ENCODE assay signal across 2 cellular contexts in the genomic region with DNA sequence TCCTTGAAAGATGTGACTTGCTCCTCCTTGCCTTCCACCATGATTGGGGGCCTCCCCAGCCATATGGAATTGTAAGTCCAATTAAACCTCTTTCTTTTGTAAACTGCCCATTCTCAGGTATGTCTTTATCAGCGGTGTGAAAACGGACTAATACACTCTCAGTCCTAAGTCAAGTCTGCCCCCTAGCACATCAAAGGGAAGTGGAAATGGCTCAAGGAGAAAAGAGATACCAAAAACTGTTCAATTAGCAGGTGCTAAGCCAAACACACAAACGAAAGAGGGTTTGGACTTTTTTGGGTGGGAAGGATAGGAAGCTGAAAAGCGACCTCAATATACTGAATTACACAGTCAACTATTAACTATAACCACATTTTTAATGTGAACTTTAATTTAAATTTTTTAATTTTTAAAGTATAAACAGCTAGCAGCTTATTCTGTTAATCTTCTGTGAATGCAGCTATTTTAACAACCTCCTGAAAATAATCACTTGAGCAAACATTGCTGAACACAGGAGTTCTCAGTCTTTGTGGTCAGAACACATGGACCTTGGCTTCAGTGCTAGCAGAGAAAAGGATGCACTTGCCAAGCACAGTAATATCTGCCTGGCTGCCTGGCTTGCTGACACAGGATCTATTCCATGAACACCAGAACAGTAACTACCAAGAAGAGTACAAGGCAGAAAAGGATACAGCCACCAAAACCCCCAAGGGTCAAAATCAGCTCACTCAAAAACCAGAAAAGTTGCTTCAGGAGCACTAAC.
A peak's percentile ranks its signal among the peaks of the same experiment; 100 is the strongest.
TF ChIP-seq lines count a peak whose summit lies in the region.

No MANE protein-coding gene starts in this region.

TF ChIP-seq in IMR-90, 13 proteins besides CTCF, POLR2A, EP300 and RAD21:
- TF ChIP-seq CEBPB (IDR thresholded peaks at IDR 0.05; ENCODE audit: low read depth, low read length) (no peak), MAFK (IDR thresholded peaks at IDR 0.05; ENCODE audit: low read depth, low read length) (no peak), SMC3 (IDR thresholded peaks at IDR 0.05; ENCODE audit: low read depth, low read length) (no peak), USF2 (IDR thresholded peaks at IDR 0.05; ENCODE audit: low read depth, low read length) (no peak), ELK1 (IDR thresholded peaks at IDR 0.05; ENCODE audit: borderline replicate concordance, low read depth, low read length) (no peak), RFX5 (IDR thresholded peaks at IDR 0.05; ENCODE audit: low read depth, low read length) (no peak)

TF ChIP-seq in HepG2, 621 proteins besides CTCF, POLR2A, EP300 and RAD21:
- TF ChIP-seq FOXA3 (CRISPR knock-in tag; IDR thresholded peaks at IDR 0.05), result peak; percentile 39; the same call in 1 of the 2 replicates
- TF ChIP-seq HDAC1 (CRISPR knock-in tag; IDR thresholded peaks at IDR 0.05), result peak; percentile 50; the same call in 1 of the 2 replicates
- TF ChIP-seq, protein P1, sequence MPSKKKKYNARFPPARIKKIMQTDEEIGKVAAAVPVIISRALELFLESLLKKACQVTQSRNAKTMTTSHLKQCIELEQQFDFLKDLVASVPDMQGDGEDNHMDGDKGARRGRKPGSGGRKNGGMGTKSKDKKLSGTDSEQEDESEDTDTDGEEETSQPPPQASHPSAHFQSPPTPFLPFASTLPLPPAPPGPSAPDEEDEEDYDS (CRISPR knock-in tag; IDR thresholded peaks at IDR 0.05), result 0 out of 2 replicates have a peak, but pooled peaks have one; percentile 2
- peak; percentile 28; the same call in 1 of the 2 replicates for TF ChIP-seq HNF4G (IDR thresholded peaks at IDR 0.05; ENCODE audit: borderline replicate concordance, low read depth, low read length)
- no peak for TF ChIP-seq HNF4G (CRISPR knock-in tag; IDR thresholded peaks at IDR 0.05; ENCODE audit: borderline replicate concordance, low read depth)
- TF ChIP-seq, protein P2, sequence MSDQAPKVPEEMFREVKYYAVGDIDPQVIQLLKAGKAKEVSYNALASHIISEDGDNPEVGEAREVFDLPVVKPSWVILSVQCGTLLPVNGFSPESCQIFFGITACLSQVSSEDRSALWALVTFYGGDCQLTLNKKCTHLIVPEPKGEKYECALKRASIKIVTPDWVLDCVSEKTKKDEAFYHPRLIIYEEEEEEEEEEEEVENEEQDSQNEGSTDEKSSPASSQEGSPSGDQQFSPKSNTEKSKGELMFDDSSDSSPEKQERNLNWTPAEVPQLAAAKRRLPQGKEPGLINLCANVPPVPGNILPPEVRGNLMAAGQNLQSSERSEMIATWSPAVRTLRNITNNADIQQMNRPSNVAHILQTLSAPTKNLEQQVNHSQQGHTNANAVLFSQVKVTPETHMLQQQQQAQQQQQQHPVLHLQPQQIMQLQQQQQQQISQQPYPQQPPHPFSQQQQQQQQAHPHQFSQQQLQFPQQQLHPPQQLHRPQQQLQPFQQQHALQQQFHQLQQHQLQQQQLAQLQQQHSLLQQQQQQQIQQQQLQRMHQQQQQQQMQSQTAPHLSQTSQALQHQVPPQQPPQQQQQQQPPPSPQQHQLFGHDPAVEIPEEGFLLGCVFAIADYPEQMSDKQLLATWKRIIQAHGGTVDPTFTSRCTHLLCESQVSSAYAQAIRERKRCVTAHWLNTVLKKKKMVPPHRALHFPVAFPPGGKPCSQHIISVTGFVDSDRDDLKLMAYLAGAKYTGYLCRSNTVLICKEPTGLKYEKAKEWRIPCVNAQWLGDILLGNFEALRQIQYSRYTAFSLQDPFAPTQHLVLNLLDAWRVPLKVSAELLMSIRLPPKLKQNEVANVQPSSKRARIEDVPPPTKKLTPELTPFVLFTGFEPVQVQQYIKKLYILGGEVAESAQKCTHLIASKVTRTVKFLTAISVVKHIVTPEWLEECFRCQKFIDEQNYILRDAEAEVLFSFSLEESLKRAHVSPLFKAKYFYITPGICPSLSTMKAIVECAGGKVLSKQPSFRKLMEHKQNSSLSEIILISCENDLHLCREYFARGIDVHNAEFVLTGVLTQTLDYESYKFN (CRISPR knock-in tag; conservative IDR thresholded peaks at IDR 0.05), result peak; percentile 67
- no peak for TF ChIP-seq REXO4 (CRISPR knock-in tag; IDR thresholded peaks at IDR 0.05; ENCODE audit: borderline replicate concordance)
- peak; percentile 47 for TF ChIP-seq SAP130 (CRISPR knock-in tag; IDR thresholded peaks at IDR 0.05; ENCODE audit: low read depth)
- TF ChIP-seq TCF7 (IDR thresholded peaks at IDR 0.05; ENCODE audit: low read depth), result peak; percentile 45; the same call in 1 of the 2 replicates
- peak; percentile 44; the same call in 1 of the 2 replicates for TF ChIP-seq HDAC2 (CRISPR knock-in tag; IDR thresholded peaks at IDR 0.05)
- TF ChIP-seq MED1 (CRISPR knock-in tag; IDR thresholded peaks at IDR 0.05), result 0 out of 2 replicates have a peak, but pooled peaks have one; percentile 11
- TF ChIP-seq MIXL1 (CRISPR knock-in tag; IDR thresholded peaks at IDR 0.05), result 0 out of 2 replicates have a peak, but pooled peaks have one; percentile 31
- TF ChIP-seq DPF2 (CRISPR knock-in tag; IDR thresholded peaks at IDR 0.05; ENCODE audit: borderline replicate concordance, low read depth), result 0 out of 2 replicates have a peak, but pooled peaks have one; percentile 50
- peak; percentile 23; the same call in 1 of the 2 replicates for TF ChIP-seq SOX5 (CRISPR knock-in tag; IDR thresholded peaks at IDR 0.05; ENCODE audit: borderline replicate concordance)
- TF ChIP-seq, protein P3, sequence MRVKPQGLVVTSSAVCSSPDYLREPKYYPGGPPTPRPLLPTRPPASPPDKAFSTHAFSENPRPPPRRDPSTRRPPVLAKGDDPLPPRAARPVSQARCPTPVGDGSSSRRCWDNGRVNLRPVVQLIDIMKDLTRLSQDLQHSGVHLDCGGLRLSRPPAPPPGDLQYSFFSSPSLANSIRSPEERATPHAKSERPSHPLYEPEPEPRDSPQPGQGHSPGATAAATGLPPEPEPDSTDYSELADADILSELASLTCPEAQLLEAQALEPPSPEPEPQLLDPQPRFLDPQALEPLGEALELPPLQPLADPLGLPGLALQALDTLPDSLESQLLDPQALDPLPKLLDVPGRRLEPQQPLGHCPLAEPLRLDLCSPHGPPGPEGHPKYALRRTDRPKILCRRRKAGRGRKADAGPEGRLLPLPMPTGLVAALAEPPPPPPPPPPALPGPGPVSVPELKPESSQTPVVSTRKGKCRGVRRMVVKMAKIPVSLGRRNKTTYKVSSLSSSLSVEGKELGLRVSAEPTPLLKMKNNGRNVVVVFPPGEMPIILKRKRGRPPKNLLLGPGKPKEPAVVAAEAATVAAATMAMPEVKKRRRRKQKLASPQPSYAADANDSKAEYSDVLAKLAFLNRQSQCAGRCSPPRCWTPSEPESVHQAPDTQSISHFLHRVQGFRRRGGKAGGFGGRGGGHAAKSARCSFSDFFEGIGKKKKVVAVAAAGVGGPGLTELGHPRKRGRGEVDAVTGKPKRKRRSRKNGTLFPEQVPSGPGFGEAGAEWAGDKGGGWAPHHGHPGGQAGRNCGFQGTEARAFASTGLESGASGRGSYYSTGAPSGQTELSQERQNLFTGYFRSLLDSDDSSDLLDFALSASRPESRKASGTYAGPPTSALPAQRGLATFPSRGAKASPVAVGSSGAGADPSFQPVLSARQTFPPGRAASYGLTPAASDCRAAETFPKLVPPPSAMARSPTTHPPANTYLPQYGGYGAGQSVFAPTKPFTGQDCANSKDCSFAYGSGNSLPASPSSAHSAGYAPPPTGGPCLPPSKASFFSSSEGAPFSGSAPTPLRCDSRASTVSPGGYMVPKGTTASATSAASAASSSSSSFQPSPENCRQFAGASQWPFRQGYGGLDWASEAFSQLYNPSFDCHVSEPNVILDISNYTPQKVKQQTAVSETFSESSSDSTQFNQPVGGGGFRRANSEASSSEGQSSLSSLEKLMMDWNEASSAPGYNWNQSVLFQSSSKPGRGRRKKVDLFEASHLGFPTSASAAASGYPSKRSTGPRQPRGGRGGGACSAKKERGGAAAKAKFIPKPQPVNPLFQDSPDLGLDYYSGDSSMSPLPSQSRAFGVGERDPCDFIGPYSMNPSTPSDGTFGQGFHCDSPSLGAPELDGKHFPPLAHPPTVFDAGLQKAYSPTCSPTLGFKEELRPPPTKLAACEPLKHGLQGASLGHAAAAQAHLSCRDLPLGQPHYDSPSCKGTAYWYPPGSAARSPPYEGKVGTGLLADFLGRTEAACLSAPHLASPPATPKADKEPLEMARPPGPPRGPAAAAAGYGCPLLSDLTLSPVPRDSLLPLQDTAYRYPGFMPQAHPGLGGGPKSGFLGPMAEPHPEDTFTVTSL (CRISPR knock-in tag; IDR thresholded peaks at IDR 0.05; ENCODE audit: borderline replicate concordance), result peak; percentile 76; the same call in 1 of the 2 replicates
- no peak for TF ChIP-seq FOXA1 (IDR thresholded peaks at IDR 0.05)
- TF ChIP-seq FOXA1 (CRISPR knock-in tag; IDR thresholded peaks at IDR 0.05), result peak; percentile 43; the same call in 1 of the 2 replicates
- TF ChIP-seq ZNF292 (CRISPR knock-in tag; IDR thresholded peaks at IDR 0.05; ENCODE audit: borderline replicate concordance, low read depth), result peak; percentile 41; the same call in 1 of the 2 replicates
- peak; percentile 64 for TF ChIP-seq HNF4A (CRISPR knock-in tag; IDR thresholded peaks at IDR 0.05)
- TF ChIP-seq, protein P4, sequence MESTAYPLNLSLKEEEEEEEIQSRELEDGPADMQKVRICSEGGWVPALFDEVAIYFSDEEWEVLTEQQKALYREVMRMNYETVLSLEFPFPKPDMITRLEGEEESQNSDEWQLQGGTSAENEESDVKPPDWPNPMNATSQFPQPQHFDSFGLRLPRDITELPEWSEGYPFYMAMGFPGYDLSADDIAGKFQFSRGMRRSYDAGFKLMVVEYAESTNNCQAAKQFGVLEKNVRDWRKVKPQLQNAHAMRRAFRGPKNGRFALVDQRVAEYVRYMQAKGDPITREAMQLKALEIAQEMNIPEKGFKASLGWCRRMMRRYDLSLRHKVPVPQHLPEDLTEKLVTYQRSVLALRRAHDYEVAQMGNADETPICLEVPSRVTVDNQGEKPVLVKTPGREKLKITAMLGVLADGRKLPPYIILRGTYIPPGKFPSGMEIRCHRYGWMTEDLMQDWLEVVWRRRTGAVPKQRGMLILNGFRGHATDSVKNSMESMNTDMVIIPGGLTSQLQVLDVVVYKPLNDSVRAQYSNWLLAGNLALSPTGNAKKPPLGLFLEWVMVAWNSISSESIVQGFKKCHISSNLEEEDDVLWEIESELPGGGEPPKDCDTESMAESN (CRISPR knock-in tag; conservative IDR thresholded peaks at IDR 0.05), result no peak
- 0 out of 2 replicates have a peak, but pooled peaks have one; percentile 37 for TF ChIP-seq TCF7L2 (IDR thresholded peaks at IDR 0.05; ENCODE audit: low read depth, low read length)
- peak; percentile 15 for TF ChIP-seq TEAD3 (CRISPR knock-in tag; optimal IDR thresholded peaks at IDR 0.05; ENCODE audit: borderline replicate concordance)
- TF ChIP-seq ARID5B (CRISPR knock-in tag; IDR thresholded peaks at IDR 0.05), result peak; percentile 40; the same call in 1 of the 2 replicates
- 0 out of 2 replicates have a peak, but pooled peaks have one; percentile 36 for TF ChIP-seq SMAD3 (CRISPR knock-in tag; IDR thresholded peaks at IDR 0.05)
- no peak for TF ChIP-seq PLRG1 (conservative IDR thresholded peaks at IDR 0.05)
- TF ChIP-seq ZNF24 (IDR thresholded peaks at IDR 0.05), result no peak
- peak; percentile 16; the same call in 1 of the 2 replicates for TF ChIP-seq CEBPG (CRISPR knock-in tag; IDR thresholded peaks at IDR 0.05)
- TF ChIP-seq CREM (IDR thresholded peaks at IDR 0.05), result peak; percentile 38; the same call in 1 of the 2 replicates
- no peak for TF ChIP-seq CREM (CRISPR knock-in tag; IDR thresholded peaks at IDR 0.05)
- peak; percentile 13; the same call in 1 of the 2 replicates for TF ChIP-seq MAFF (IDR thresholded peaks at IDR 0.05; ENCODE audit: low read depth, low read length)
- TF ChIP-seq ZBTB20 (CRISPR knock-in tag; IDR thresholded peaks at IDR 0.05; ENCODE audit: borderline replicate concordance, low read depth), result 0 out of 2 replicates have a peak, but pooled peaks have one; percentile 34
- no peak for TF ChIP-seq ZNF879 (CRISPR knock-in tag; IDR thresholded peaks at IDR 0.05)
- no peak for TF ChIP-seq U2AF2 (IDR thresholded peaks at IDR 0.05; ENCODE audit: low read depth, low read length)
- TF ChIP-seq FOXP1 (IDR thresholded peaks at IDR 0.05), result no peak
- TF ChIP-seq FOXP1 (CRISPR knock-in tag; IDR thresholded peaks at IDR 0.05), result peak; percentile 30; the same call in 1 of the 2 replicates
- TF ChIP-seq TBX2 (CRISPR knock-in tag; IDR thresholded peaks at IDR 0.05; ENCODE audit: borderline replicate concordance), result peak; percentile 67
- TF ChIP-seq TBX3 (IDR thresholded peaks at IDR 0.05; ENCODE audit: borderline replicate concordance), result peak; percentile 58; the same call in 1 of the 2 replicates
- TF ChIP-seq ZNF10 (CRISPR knock-in tag; IDR thresholded peaks at IDR 0.05; ENCODE audit: borderline replicate concordance, low read depth), result no peak
- 0 out of 4 replicates have a peak, but pooled peaks of 1 of the 2 experiments have one; percentile 20 for TF ChIP-seq MAFK (conservative IDR thresholded peaks at IDR 0.05 in 1 of 2, IDR thresholded peaks at IDR 0.05 in 1 of 2; ENCODE audit: low read length in 2 of 2)
- TF ChIP-seq RFXANK (CRISPR knock-in tag; IDR thresholded peaks at IDR 0.05), result no peak
- peak; percentile 45; the same call in 1 of the 2 replicates for TF ChIP-seq KDM6A (CRISPR knock-in tag; IDR thresholded peaks at IDR 0.05; ENCODE audit: low read depth)
- peak; percentile 51; the same call in 1 of the 2 replicates for TF ChIP-seq SALL1 (CRISPR knock-in tag; IDR thresholded peaks at IDR 0.05)
